In genomic region chr9:20286154-20286553, GRCh38 we compare ENCODE assay signal across 22 cellular contexts.
"Had no signal": no experiment of that assay in that cellular context is flagged by ENCODE, and none has a peak within 500 bp of the region (broad histone marks: within the 10 kb centered on the region; RNA-seq: fewer than 3 reads in every experiment).

No MANE protein-coding gene starts in this region.

- H3K27ac ChIP-seq: RWPE1 had no signal

- H3K9ac ChIP-seq: SK-N-SH had no signal

- H3K4me2 ChIP-seq: SK-N-SH had no signal

- H3K4me3 ChIP-seq: MG63 had no signal

- DNase-seq: Karpas-422, KG1, MG63, NCI-H1092, NCI-H1105 treated with DMSO at 0.1 percent for 48 hours, NCI-H1417 treated with DMSO at 0.1 percent for 48 hours, NCI-H146, NCI-H1694 treated with DMSO at 0.1 percent for 48 hours, NCI-H2029, NCI-H2081 treated with DMSO at 0.1 percent for 48 hours, NCI-H2171, NCI-H226, NCI-H446, NCI-H510A, NCI-H524 treated with DMSO at 0.1 percent for 48 hours, NCI-H69, NCI-H774, SHP77, SK-N-SH, SW 1271 had no signal

- H3K9me3 ChIP-seq: SK-N-SH had no signal

- FAIRE-seq: HTR-8/SVneo had no signal

- H3K36me3 ChIP-seq: MG63 had no signal
